28 cellular contexts compared by ENCODE assay signal in the genomic region with DNA sequence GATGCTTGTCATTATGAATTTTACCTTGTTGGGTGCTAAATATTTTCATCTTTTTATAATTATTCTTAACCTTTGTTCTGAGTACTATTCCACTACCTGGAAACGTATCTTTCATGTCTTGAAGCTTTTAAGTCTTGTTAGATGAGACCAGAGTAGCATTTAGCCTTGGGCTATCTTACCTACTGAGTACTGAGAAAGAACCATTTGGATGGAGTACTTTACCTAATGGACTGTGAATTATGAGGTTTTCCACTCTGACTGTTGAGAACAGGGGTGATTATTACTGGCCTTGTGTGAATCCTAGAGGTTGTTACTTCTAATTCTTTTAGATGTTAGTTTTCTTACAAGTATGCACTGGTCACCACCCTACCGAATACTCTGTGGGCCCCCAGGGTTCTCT.
"Had no signal": no experiment of that assay in that cellular context is flagged by ENCODE, and none has a peak within 500 bp of the region (broad histone marks: within the 10 kb centered on the region; RNA-seq: fewer than 3 reads in every experiment).

No MANE protein-coding gene starts in this region.

- H3K27ac Mint-ChIP-seq: activated CD4-positive, alpha-beta T cell treated with anti-CD3 and anti-CD28 coated beads, Interleukin-2, amount 10 ng/mL, durations not matched to agents 24 days and 14 days; activated CD8-positive, alpha-beta T cell treated with anti-CD3 and anti-CD28 coated beads, Interleukin-2, amount 10 ng/mL, durations not matched to agents 7 days and 5 days; activated naive CD4-positive, alpha-beta T cell treated with anti-CD3 and anti-CD28 coated beads, Interleukin-2, amount 50 U/mL, for 24 hours; activated naive CD8-positive, alpha-beta T cell treated with anti-CD3 and anti-CD28 coated beads, Interleukin-2, amount 10 ng/mL, durations not matched to agents 7 days and 5 days; activated T-cell treated with anti-CD3 and anti-CD28 coated beads, Interleukin-2, amount 50 U/mL, for 24 hours; activated T-helper 2 cell treated with anti-CD3 and anti-CD28 coated beads, Interferon-gamma antibody, Interleukin-2, Interleukin-4, amounts not matched to agents 10 μg/mL and 5 μg/mL and 100 μg/mL, durations not matched to agents 14 hours and 24 hours and 36 hours had no signal

- H3K36me3 Mint-ChIP-seq: activated naive CD4-positive, alpha-beta T cell treated with anti-CD3 and anti-CD28 coated beads, Interleukin-2, amount 50 U/mL, for 24 hours; activated naive CD8-positive, alpha-beta T cell treated with anti-CD3 and anti-CD28 coated beads, Interleukin-2, amount 10 ng/mL, durations not matched to agents 7 days and 5 days had no signal

- FAIRE-seq: K562, RCC 7860 had no signal

- H3K9me3 Mint-ChIP-seq: activated CD4-positive, alpha-beta T cell treated with anti-CD3 and anti-CD28 coated beads, Interleukin-2, amount 10 ng/mL, durations not matched to agents 24 days and 14 days; activated naive CD4-positive, alpha-beta T cell treated with anti-CD3 and anti-CD28 coated beads, Interleukin-2, amount 50 U/mL, for 24 hours; activated naive CD8-positive, alpha-beta T cell treated with anti-CD3 and anti-CD28 coated beads, Interleukin-2, amount 10 ng/mL, durations not matched to agents 7 days and 5 days; activated T-cell treated with anti-CD3 and anti-CD28 coated beads, Interleukin-2, amount 50 U/mL, for 24 hours; activated T-helper 2 cell treated with anti-CD3 and anti-CD28 coated beads, Interferon-gamma antibody, Interleukin-2, Interleukin-4, amounts not matched to agents 10 μg/mL and 5 μg/mL and 100 μg/mL, durations not matched to agents 14 hours and 24 hours and 36 hours; central memory CD8-positive, alpha-beta T cell had no signal

- H3K4me1 Mint-ChIP-seq: activated CD4-positive, alpha-beta T cell treated with anti-CD3 and anti-CD28 coated beads, Interleukin-2, amount 10 ng/mL, durations not matched to agents 24 days and 14 days; activated naive CD4-positive, alpha-beta T cell treated with anti-CD3 and anti-CD28 coated beads, Interleukin-2, amount 50 U/mL, for 24 hours; activated naive CD8-positive, alpha-beta T cell treated with anti-CD3 and anti-CD28 coated beads, Interleukin-2, amount 10 ng/mL, durations not matched to agents 7 days and 5 days; central memory CD8-positive, alpha-beta T cell had no signal

- H3K27me3 Mint-ChIP-seq: activated CD4-positive, alpha-beta T cell treated with anti-CD3 and anti-CD28 coated beads, Interleukin-2, amount 10 ng/mL, durations not matched to agents 24 days and 14 days; activated naive CD4-positive, alpha-beta T cell treated with anti-CD3 and anti-CD28 coated beads, Interleukin-2, amount 50 U/mL, for 24 hours; activated T-cell treated with anti-CD3 and anti-CD28 coated beads, Interleukin-2, amount 50 U/mL, for 24 hours; central memory CD8-positive, alpha-beta T cell had no signal

- DNase-seq: activated CD4-positive, alpha-beta T cell treated with anti-CD3 and anti-CD28 coated beads, Interleukin-2, amount 10 ng/mL, durations not matched to agents 24 days and 14 days; activated CD4-positive, alpha-beta T cell treated with anti-CD3 and anti-CD28 coated beads, Interleukin-2, amount 50 U/mL, for 4 hours; activated CD8-positive, alpha-beta T cell treated with anti-CD3 and anti-CD28 coated beads, Interleukin-2, amount 10 ng/mL, durations not matched to agents 7 days and 5 days; activated gamma-delta T cell; activated naive CD4-positive, alpha-beta T cell treated with Interleukin-2 at 50 U/mL for 16 hours; activated naive CD8-positive, alpha-beta T cell treated with anti-CD3 and anti-CD28 coated beads, Interleukin-2, amount 10 ng/mL, durations not matched to agents 7 days and 5 days; activated T-cell treated with anti-CD3 and anti-CD28 coated beads, Interleukin-2, amount 50 U/mL, for 24 hours; amygdala; NCI-H1048; NCI-H1105 treated with DMSO at 0.1 percent for 48 hours; NCI-H1436; NCI-H187; NCI-H345; NCI-H524 treated with DMSO at 0.1 percent for 48 hours; NCI-H748 treated with DMSO at 0.1 percent for 48 hours; NK-92 treated with Interleukin-12 subunit alpha and Interleukin-12 subunit beta, amount 100 ng/mL, for 24 hours; PC-9; SIG-M5; T-helper 1 cell; T-helper 2 cell; T-helper 9 cell had no signal

- ATAC-seq: activated CD8-positive, alpha-beta T cell treated with anti-CD3 and anti-CD28 coated beads, Interleukin-2, amount 10 ng/mL, durations not matched to agents 7 days and 5 days; K562; Right ventricle myocardium inferior; SK-N-SH treated with all-trans-retinoic acid at 6 μM for 48 hours had no signal

- H3K4me3 Mint-ChIP-seq: activated CD4-positive, alpha-beta T cell treated with anti-CD3 and anti-CD28 coated beads, Interleukin-2, amount 10 ng/mL, durations not matched to agents 24 days and 14 days; activated CD8-positive, alpha-beta T cell treated with anti-CD3 and anti-CD28 coated beads, Interleukin-2, amount 10 ng/mL, durations not matched to agents 7 days and 5 days; activated naive CD4-positive, alpha-beta T cell treated with anti-CD3 and anti-CD28 coated beads, Interleukin-2, amount 50 U/mL, for 24 hours; activated naive CD8-positive, alpha-beta T cell treated with anti-CD3 and anti-CD28 coated beads, Interleukin-2, amount 10 ng/mL, durations not matched to agents 7 days and 5 days; activated T-cell treated with anti-CD3 and anti-CD28 coated beads, Interleukin-2, amount 50 U/mL, for 24 hours; central memory CD8-positive, alpha-beta T cell had no signal
